In genomic region chr10:132123606-132124005, GRCh38 we compare ENCODE assay signal across 18 cellular contexts. TPM values are rescaled to one million over a fixed set of nuclear protein-coding genes. Genes with fewer than 3 reads are reported as not detected.
DNase-seq lines count a peak whose midpoint lies in the region; ATAC-seq, FAIRE-seq and TF ChIP-seq lines count a peak whose summit lies in the region.
"Had no signal": no experiment of that assay in that cellular context is flagged by ENCODE, and none has a peak within 500 bp of the region (broad histone marks: within the 10 kb centered on the region; RNA-seq: fewer than 3 reads in every experiment).

No MANE protein-coding gene starts in this region.

- H3K27ac ChIP-seq in kidney (ENCODE audit: low read depth in 2 of 2, low read length in 2 of 2) (no peak overlapping the region), aorta (ENCODE audit: low read depth in 1 of 2, low read length in 2 of 2) (no peak overlapping the region)

- H3K4me1 ChIP-seq in kidney (ENCODE audit: control insufficient read depth in 1 of 2, insufficient read depth in 1 of 2, low read depth in 1 of 2, low read length in 2 of 2) (no peaks in the 10 kb centered on the region), mucosa of descending colon (ENCODE audit: low read depth) (no peaks in the 10 kb centered on the region), aorta (ENCODE audit: control insufficient read depth in 1 of 2, insufficient read depth in 2 of 2, low read length in 2 of 2) (no peaks in the 10 kb centered on the region)
- H3K4me1 ChIP-seq: Caco-2, HAP-1 had no signal

- H3K9ac ChIP-seq in kidney (ENCODE audit: low read length in 2 of 2), result no peak overlapping the region

- DNase-seq in left ventricle myocardium superior (peak; percentile 16), left cardiac atrium (no peak), kidney (peak; percentile 37), mucosa of descending colon (peak in 2 of 3 donors; percentile 7 to 11), aorta (peak; percentile 24 to 41), foreskin melanocyte (no peak)
- DNase-seq: C1 segment of cervical spinal cord; Caco-2; CD4-positive, alpha-beta memory T cell; DMS153; DND-41; GOT3; HFFc6 had no signal

- no peak for FAIRE-seq in kidney (lab: Jason Lieb, UNC)
- FAIRE-seq: G401.6, GM12892, H54 had no signal

- ATAC-seq in left ventricle myocardium superior (no peak), left cardiac atrium (no peak), mucosa of descending colon (no peak), aorta (ENCODE audit: low FRiP score) (no peak), HG03432 (IDR thresholded peaks at IDR 0.05; ENCODE audit: unreplicated experiment) (no peak)

- no peaks in the 10 kb centered on the region for H3K36me3 ChIP-seq in kidney (ENCODE audit: control insufficient read depth in 1 of 2, insufficient read depth in 2 of 2, low read length in 2 of 2)
- H3K36me3 ChIP-seq in mucosa of descending colon (ENCODE audit: low read depth), result no peaks in the 10 kb centered on the region
- no peaks in the 10 kb centered on the region for H3K36me3 ChIP-seq in aorta (ENCODE audit: control insufficient read depth in 1 of 2, insufficient read depth in 2 of 2, low read length in 1 of 2)
- H3K36me3 ChIP-seq: HAP-1 had no signal

- H3K9me3 ChIP-seq in kidney (ENCODE audit: control insufficient read depth in 1 of 2, low read length in 2 of 2), result peaks cover 3 to 8% of the 10 kb centered on the region in 2 donors
- no peaks in the 10 kb centered on the region for H3K9me3 ChIP-seq in mucosa of descending colon
- H3K9me3 ChIP-seq in aorta (ENCODE audit: control insufficient read depth, low read length), result no peaks in the 10 kb centered on the region
- H3K9me3 ChIP-seq: Caco-2 had no signal

- intact Hi-C loops in left ventricle myocardium superior (cut with micrococcal nuclease), result no loop called here
- intact Hi-C loops in left cardiac atrium (cut with DNase I), result no loop called here
- intact Hi-C loops in kidney (cut with DNase I), result no loop called here
- intact Hi-C loops in mucosa of descending colon (cut with DNase I, micrococcal nuclease), result no loop called here
- intact Hi-C loops in aorta (cut with DNase I), result no loop called here

- TF ChIP-seq CTCF in kidney (IDR thresholded peaks at IDR 0.05; ENCODE audit: borderline replicate concordance, extremely low read depth, insufficient read depth) (no peak), mucosa of descending colon (IDR thresholded peaks at IDR 0.05) (no peak)

- H3K4me3 ChIP-seq in kidney (ENCODE audit: low read length in 2 of 2) (no peak overlapping the region), mucosa of descending colon (no peak overlapping the region), aorta (ENCODE audit: low read length in 2 of 2) (no peak overlapping the region)
- H3K4me3 ChIP-seq: HAP-1 had no signal

- WGBS in aorta, 2 donors, result 82 to 87% methylated on average over 8 of the region's 8 CpGs

- H3K27me3 ChIP-seq in aorta (ENCODE audit: control insufficient read depth in 1 of 2, insufficient read depth in 2 of 2, low read length in 1 of 2), result no peaks in the 10 kb centered on the region

RNA-seq across cellular contexts. Expression of gene JAKMIP3, which starts 57.9 kb away (rescaled TPM):
- total RNA-seq in left ventricle myocardium superior (2.0 TPM), left cardiac atrium (1 to 10 TPM in 1 of 2 donors, under 1 TPM in 1; 0.44 to 1.1 TPM), kidney (0.16 TPM), mucosa of descending colon (1 to 10 TPM in 1 of 3 donors, under 1 TPM in 2; 0.20 to 1.4 (median 0.24) TPM), aorta (under 1 TPM; 0.23 to 0.99 TPM)
- polyA plus RNA-seq in kidney (ENCODE audit: insufficient read depth, low read depth, low replicate concordance) (0.13 TPM), aorta (under 1 TPM in 1 of 2 donors, not detected in 1; 0.36 TPM)

Comparison
In these comparisons a context has a peak if more than half of its experiments do, and no peak if none do; other contexts are left out.
1. DNase-seq: peak in left ventricle myocardium superior (single experiment), kidney (single experiment), mucosa of descending colon (2 of 3) and aorta (2 of 2); none in left cardiac atrium (single experiment) and foreskin melanocyte (single experiment).